15 cellular contexts compared by ENCODE assay signal in the genomic region with DNA sequence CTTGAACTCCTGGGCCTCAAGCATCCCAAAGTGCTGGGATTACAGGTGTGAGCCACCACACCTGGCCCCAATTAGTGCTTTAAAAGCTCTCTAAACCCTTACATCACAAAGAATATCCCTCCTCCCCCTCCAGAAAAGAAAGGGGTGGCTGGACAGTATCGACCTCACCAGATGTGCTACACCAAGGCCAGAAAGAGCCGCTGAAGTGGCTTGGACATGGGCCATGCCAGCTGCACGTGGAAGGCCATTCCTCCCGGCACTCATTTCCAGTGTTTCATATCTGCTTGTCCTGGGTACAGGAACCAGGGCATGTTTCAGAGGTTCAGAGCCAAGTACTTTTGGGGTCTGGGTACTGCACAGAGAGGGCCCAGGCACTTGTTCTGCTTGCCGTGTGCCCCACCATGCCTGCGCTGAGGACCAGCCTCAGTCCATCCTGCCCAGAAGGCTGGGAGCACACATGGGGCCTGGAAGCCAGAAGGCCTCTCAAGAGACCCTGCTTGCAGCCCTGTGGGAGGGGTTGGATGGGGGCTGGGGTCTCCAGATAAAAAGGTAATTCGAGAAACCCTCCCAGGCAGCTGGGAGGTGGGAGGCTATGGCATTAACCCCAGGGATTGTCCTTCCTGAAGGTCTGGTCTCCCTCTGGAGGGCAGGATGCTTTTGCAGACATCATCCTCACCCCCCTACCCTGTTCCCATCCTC. TPM values are rescaled to one million over a fixed set of nuclear protein-coding genes. Genes with fewer than 3 reads are reported as not detected.
DNase-seq lines count a peak whose midpoint lies in the region; ATAC-seq, FAIRE-seq and TF ChIP-seq lines count a peak whose summit lies in the region.
"Had no signal": no experiment of that assay in that cellular context is flagged by ENCODE, and none has a peak within 500 bp of the region (broad histone marks: within the 10 kb centered on the region; RNA-seq: fewer than 3 reads in every experiment).

No MANE protein-coding gene starts in this region.

- no peak overlapping the region for H2BK120ac ChIP-seq in H1 (replicated peaks; ENCODE audit: low read depth, low read length)

- H2BK20ac ChIP-seq in H1 (ENCODE audit: low read length), result no peak overlapping the region

- no peak overlapping the region for H3K9ac ChIP-seq in H1 (replicated peaks in 1 of 4; ENCODE audit: extremely low read depth in 1 of 4, low read depth in 3 of 4, low read length in 3 of 4)

- H3K27me3 ChIP-seq in H1 (replicated peaks in 1 of 4; ENCODE audit: control insufficient read depth in 3 of 4, extremely low read depth in 1 of 4, insufficient read depth in 3 of 4, low read length in 3 of 4), result no peaks in the 10 kb centered on the region
- H3K27me3 ChIP-seq: MG63, SJSA1 had no signal

- H3K79me1 ChIP-seq in H1 (ENCODE audit: low read depth, low read length), result peaks cover 5% of the 10 kb centered on the region

- TF ChIP-seq CTCF in H1 (IDR thresholded peaks at IDR 0.05; ENCODE audit: control extremely low read depth in 1 of 3, insufficient read depth in 1 of 3, low read depth in 1 of 3, low read length in 3 of 3), result no peak

- no peak for ATAC-seq in activated naive CD8-positive, alpha-beta T cell treated with anti-CD3 and anti-CD28 coated beads, Interleukin-2, amount 10 ng/mL, durations not matched to agents 7 days and 5 days (ENCODE audit: low read depth)
- no peak for ATAC-seq in activated naive CD8-positive, alpha-beta T cell treated with anti-CD3 and anti-CD28 coated beads, Interleukin-2, amount 50 U/mL, for 24 hours
- ATAC-seq in SK-N-SH treated with all-trans-retinoic acid at 6 μM for 48 hours, result no peak
- no peak for ATAC-seq in GM21737 (IDR thresholded peaks at IDR 0.05; ENCODE audit: unreplicated experiment)
- ATAC-seq: A549 had no signal

- H3K27ac Mint-ChIP-seq in activated naive CD8-positive, alpha-beta T cell treated with anti-CD3 and anti-CD28 coated beads, Interleukin-2, amount 10 ng/mL, durations not matched to agents 7 days and 5 days, result peak overlapping the region; percentile 68
- no peak overlapping the region for H3K27ac Mint-ChIP-seq in activated naive CD8-positive, alpha-beta T cell treated with anti-CD3 and anti-CD28 coated beads, Interleukin-2, amount 50 U/mL, for 24 hours
- H3K27ac Mint-ChIP-seq: CD4-positive, CD25-positive, alpha-beta regulatory T cell had no signal

- TF ChIP-seq EP300 in H1 (IDR thresholded peaks at IDR 0.05; ENCODE audit: borderline replicate concordance in 1 of 2, low read depth in 2 of 2, low read length in 2 of 2), result no peak

- peaks cover 9 to 18% of the 10 kb centered on the region in 2 experiments for H3K79me2 ChIP-seq in H1 (ENCODE audit: control insufficient read depth in 1 of 2, insufficient read depth in 2 of 2, low read length in 2 of 2)

- no peak overlapping the region for H3K4me2 ChIP-seq in H1 (ENCODE audit: insufficient read depth in 1 of 2, low read depth in 2 of 2, low read length in 2 of 2)
- H3K4me2 ChIP-seq: A549 had no signal

- no peak for TF ChIP-seq POLR2A in H1 (IDR thresholded peaks at IDR 0.05; ENCODE audit: control extremely low read depth in 1 of 2, low read depth in 2 of 2, low read length in 2 of 2)

- H3K4me3 Mint-ChIP-seq in activated naive CD8-positive, alpha-beta T cell treated with anti-CD3 and anti-CD28 coated beads, Interleukin-2, amount 10 ng/mL, durations not matched to agents 7 days and 5 days, result no peak overlapping the region
- H3K4me3 Mint-ChIP-seq in activated naive CD8-positive, alpha-beta T cell treated with anti-CD3 and anti-CD28 coated beads, Interleukin-2, amount 50 U/mL, for 24 hours, result no peak overlapping the region

- peaks cover 0 to 7% (median 3%) of the 10 kb centered on the region in 4 experiments; a peak in 6 of 7 replicates for H3K4me1 ChIP-seq in H1 (replicated peaks in 1 of 4; ENCODE audit: control insufficient read depth in 3 of 4, insufficient read depth in 4 of 4, low read length in 3 of 4)

- peaks cover 8% of the 10 kb centered on the region for H3K36me3 Mint-ChIP-seq in activated naive CD8-positive, alpha-beta T cell treated with anti-CD3 and anti-CD28 coated beads, Interleukin-2, amount 10 ng/mL, durations not matched to agents 7 days and 5 days
- H3K36me3 Mint-ChIP-seq in activated naive CD8-positive, alpha-beta T cell treated with anti-CD3 and anti-CD28 coated beads, Interleukin-2, amount 50 U/mL, for 24 hours (ENCODE audit: low read depth), result peaks cover 15% of the 10 kb centered on the region

- H2BK5ac ChIP-seq in H1 (ENCODE audit: low read depth, low read length), result no peak overlapping the region; the same call in 1 of the 2 replicates

- no peak overlapping the region for H3K4ac ChIP-seq in H1 (replicated peaks; ENCODE audit: insufficient read length, low read depth, low read length)

- H3K14ac ChIP-seq in H1 (ENCODE audit: insufficient read length), result no peak overlapping the region

- peaks cover 28% of the 10 kb centered on the region for H3K4me1 Mint-ChIP-seq in activated naive CD8-positive, alpha-beta T cell treated with anti-CD3 and anti-CD28 coated beads, Interleukin-2, amount 10 ng/mL, durations not matched to agents 7 days and 5 days
- H3K4me1 Mint-ChIP-seq in activated naive CD8-positive, alpha-beta T cell treated with anti-CD3 and anti-CD28 coated beads, Interleukin-2, amount 50 U/mL, for 24 hours, result peaks cover 24% of the 10 kb centered on the region

- CTCF ChIA-PET in H1 (lab: Charles Lee; ENCODE audit: partially characterized antibody), result interaction anchor here (1.3 kb wide), 1 partner anchor 90 kb away, joined by 3 read pairs; no protein-coding TSS in a partner anchor

- no peak overlapping the region for H3K18ac ChIP-seq in H1 (ENCODE audit: extremely low read depth, low read length)

- H3K56ac ChIP-seq in H1 (replicated peaks; ENCODE audit: insufficient read length, low read depth, low read length), result no peak overlapping the region

- no peak overlapping the region for H2AK5ac ChIP-seq in H1 (ENCODE audit: low read depth, low read length)

- H3K27ac ChIP-seq in H1 (ENCODE audit: low read depth, low read length), result no peak overlapping the region
- H3K27ac ChIP-seq: A549, SJSA1 had no signal

- H3K27me3 Mint-ChIP-seq in activated naive CD8-positive, alpha-beta T cell treated with anti-CD3 and anti-CD28 coated beads, Interleukin-2, amount 10 ng/mL, durations not matched to agents 7 days and 5 days, result peaks cover 3% of the 10 kb centered on the region
- no peaks in the 10 kb centered on the region for H3K27me3 Mint-ChIP-seq in activated naive CD8-positive, alpha-beta T cell treated with anti-CD3 and anti-CD28 coated beads, Interleukin-2, amount 50 U/mL, for 24 hours

- no peak for TF ChIP-seq RAD21 in H1 (IDR thresholded peaks at IDR 0.05 in 1 of 2, conservative IDR thresholded peaks at IDR 0.05 in 1 of 2; ENCODE audit: low read depth in 2 of 2, low read length in 2 of 2)

- WGBS in H1 (ENCODE audit: extremely low coverage in 1 of 2, insufficient coverage in 1 of 2, insufficient read length in 1 of 2, insufficient replicate concordance in 2 of 2, low coverage in 1 of 2, low lambda C conversion rate in 2 of 2, missing lambda C conversion rate in 1 of 2), 2 experiments, result 93% methylated on average over 7 of the region's 7 CpGs; no CpG with 5 or more reads in 1 of the 2 experiments

- H3K9me3 Mint-ChIP-seq in activated naive CD8-positive, alpha-beta T cell treated with anti-CD3 and anti-CD28 coated beads, Interleukin-2, amount 10 ng/mL, durations not matched to agents 7 days and 5 days, result no peaks in the 10 kb centered on the region
- no peaks in the 10 kb centered on the region for H3K9me3 Mint-ChIP-seq in activated naive CD8-positive, alpha-beta T cell treated with anti-CD3 and anti-CD28 coated beads, Interleukin-2, amount 50 U/mL, for 24 hours

- peaks cover under 1 to 2% of the 10 kb centered on the region in 2 experiments for H4K20me1 ChIP-seq in H1 (replicated peaks in 1 of 2; ENCODE audit: control insufficient read depth in 1 of 2, insufficient read depth in 2 of 2, low read length in 2 of 2)

- FAIRE-seq in H1 (lab: Jason Lieb, UNC), result no peak
- FAIRE-seq: A549, H54 had no signal

- H4K5ac ChIP-seq in H1 (ENCODE audit: insufficient read length, low read depth, low read length), result no peak overlapping the region

- no peak overlapping the region for H2BK12ac ChIP-seq in H1 (ENCODE audit: low read depth, low read length)

- no peak overlapping the region for H3K23ac ChIP-seq in H1 (ENCODE audit: insufficient read length)

- DNase-seq in activated naive CD8-positive, alpha-beta T cell treated with anti-CD3 and anti-CD28 coated beads, Interleukin-2, amount 10 ng/mL, durations not matched to agents 7 days and 5 days, result no peak
- no peak for DNase-seq in activated naive CD8-positive, alpha-beta T cell treated with anti-CD3 and anti-CD28 coated beads, Interleukin-2, amount 50 U/mL, for 24 hours
- peak; percentile 85 for DNase-seq in NCI-H2196 treated with DMSO at 0.1 percent for 48 hours (lab: John Stamatoyannopoulos, UW; ENCODE audit: unreplicated experiment)
- DNase-seq in H1 (ENCODE audit: low read depth in 1 of 2, low spot score in 2 of 2), result no peak
- no peak for DNase-seq in NCI-H446 (lab: John Stamatoyannopoulos, UW)
- DNase-seq: CD4-positive, CD25-positive, alpha-beta regulatory T cell; MG63; NCI-H1417 treated with DMSO at 0.1 percent for 48 hours had no signal

- no peak overlapping the region for H2BK15ac ChIP-seq in H1 (ENCODE audit: low read length)

- H3K36me3 ChIP-seq in H1 (ENCODE audit: control insufficient read depth in 2 of 4, insufficient read depth in 4 of 4, low read length in 3 of 4), result peaks cover 0 to 6% (median 0%) of the 10 kb centered on the region in 4 experiments; a peak in 1 of 8 replicates

- POLR2A ChIA-PET in activated naive CD8-positive, alpha-beta T cell treated with anti-CD3 and anti-CD28 coated beads, Interleukin-2, amount 10 ng/mL, durations not matched to agents 7 days and 5 days (lab: Charles Lee), result no interaction called here
- POLR2A ChIA-PET in H1 (lab: Charles Lee; ENCODE audit: partially characterized antibody), result interaction anchor here (1.2 to 8.3 kb wide), 3 partner anchors 10 to 29 kb away, joined by 3 to 96 read pairs (median 4); partner anchors contain the start of gene ELOB

- no peak overlapping the region for H4K91ac ChIP-seq in H1 (replicated peaks; ENCODE audit: insufficient read length, low read length)

- no peaks in the 10 kb centered on the region for H3K9me3 ChIP-seq in H1 (ENCODE audit: insufficient read depth in 2 of 2, low read depth in 1 of 2, low read length in 1 of 2)
- H3K9me3 ChIP-seq: MG63, SJSA1 had no signal

- H3K23me2 ChIP-seq in H1 (ENCODE audit: low read depth, low read length), result peaks cover 4% of the 10 kb centered on the region; the same call in 1 of the 2 replicates

- 0 out of 2 replicates have a peak overlapping the region, but pooled peaks have one; percentile 35 for H4K8ac ChIP-seq in H1 (ENCODE audit: extremely low read depth, insufficient read depth, low read length)

- no peak overlapping the region for H2AFZ ChIP-seq in H1 (ENCODE audit: low read length)

- no peak overlapping the region for H3K4me3 ChIP-seq in H1 (ENCODE audit: extremely low read depth in 1 of 4, insufficient read depth in 2 of 4, low read depth in 3 of 4, low read length in 4 of 4)
- H3K4me3 ChIP-seq: A549, MG63, SJSA1 had no signal

RNA-seq across cellular contexts. Expression of gene SRRM2, which starts 3.5 kb away (rescaled TPM):
- total RNA-seq in activated naive CD8-positive, alpha-beta T cell treated with anti-CD3 and anti-CD28 coated beads, Interleukin-2, amount 10 ng/mL, durations not matched to agents 7 days and 5 days, result 100 to 1,000 TPM; 740 to 773 TPM
- 563 and 579 TPM in 2 replicates for total RNA-seq in H1 (2021; fragmentation: NEBNext Ultra II Directional; extraction: Animal tissue kit (Norgen Biotek cat#: 25700))
- polyA plus RNA-seq in H1 (2011; rRNA removed), result 300 and 654 TPM in 2 replicates
- 295 TPM for polyA plus RNA-seq in H1 (2011; cell fraction: cytosol; rRNA removed)
- polyA plus RNA-seq in H1 (2011; cell fraction: nucleus; rRNA removed), result 2,432 TPM
- polyA plus RNA-seq in H1 (2012, experiment 1 of 2), result 719 to 870 TPM (median 834 TPM) in 4 replicates
- 118 TPM for polyA plus RNA-seq in H1 (2012, experiment 2 of 2)
- polyA plus RNA-seq in H1 (2013, experiment 1 of 2), result 837 TPM
- polyA plus RNA-seq in H1 (2013, experiment 2 of 2), result 754 TPM
- 129 and 194 TPM in 2 replicates for polyA minus RNA-seq in H1 (2011; rRNA and poly(A)+ RNA removed)
- polyA minus RNA-seq in H1 (2011; cell fraction: cytosol; rRNA and poly(A)+ RNA removed), result 277 TPM
- polyA minus RNA-seq in H1 (2011; cell fraction: nucleus; rRNA and poly(A)+ RNA removed), result 360 TPM

RNA-seq across cellular contexts. Expression of gene ELOB, which starts 28.2 kb away (rescaled TPM):
- total RNA-seq in activated naive CD8-positive, alpha-beta T cell treated with anti-CD3 and anti-CD28 coated beads, Interleukin-2, amount 10 ng/mL, durations not matched to agents 7 days and 5 days, result 100 to 1,000 TPM; 205 to 210 TPM
- 237 and 248 TPM in 2 replicates for total RNA-seq in H1 (2021; fragmentation: NEBNext Ultra II Directional; extraction: Animal tissue kit (Norgen Biotek cat#: 25700))
- polyA plus RNA-seq in H1 (2011; rRNA removed), result 1,357 and 1,702 TPM in 2 replicates
- 705 TPM for polyA plus RNA-seq in H1 (2011; cell fraction: cytosol; rRNA removed)
- 474 TPM for polyA plus RNA-seq in H1 (2011; cell fraction: nucleus; rRNA removed)
- 292 to 520 TPM (median 401 TPM) in 4 replicates for polyA plus RNA-seq in H1 (2012, experiment 1 of 2)
- polyA plus RNA-seq in H1 (2012, experiment 2 of 2), result 2,300 TPM
- polyA plus RNA-seq in H1 (2013, experiment 1 of 2), result 136 TPM
- 134 TPM for polyA plus RNA-seq in H1 (2013, experiment 2 of 2)
- 86.0 and 133 TPM in 2 replicates for polyA minus RNA-seq in H1 (2011; rRNA and poly(A)+ RNA removed)
- polyA minus RNA-seq in H1 (2011; cell fraction: cytosol; rRNA and poly(A)+ RNA removed), result 98.0 TPM
- 84.9 TPM for polyA minus RNA-seq in H1 (2011; cell fraction: nucleus; rRNA and poly(A)+ RNA removed)

RNA-seq across cellular contexts. Expression of gene PRSS27, which starts 28.9 kb away (rescaled TPM):
- 1 to 10 TPM; 1.9 to 2.2 TPM for total RNA-seq in activated naive CD8-positive, alpha-beta T cell treated with anti-CD3 and anti-CD28 coated beads, Interleukin-2, amount 10 ng/mL, durations not matched to agents 7 days and 5 days
- 1.3 and 2.2 TPM in 2 replicates for total RNA-seq in H1 (2021; fragmentation: NEBNext Ultra II Directional; extraction: Animal tissue kit (Norgen Biotek cat#: 25700))
- 7.5 and 10.5 TPM in 2 replicates for polyA plus RNA-seq in H1 (2011; rRNA removed)
- polyA plus RNA-seq in H1 (2011; cell fraction: cytosol; rRNA removed), result 9.6 TPM
- polyA plus RNA-seq in H1 (2011; cell fraction: nucleus; rRNA removed), result 9.4 TPM
- polyA plus RNA-seq in H1 (2012, experiment 1 of 2), result 2.8 to 4.0 TPM (median 3.3 TPM) in 4 replicates
- 1.9 TPM for polyA plus RNA-seq in H1 (2012, experiment 2 of 2)
- polyA plus RNA-seq in H1 (2013, experiment 1 of 2), result 2.7 TPM
- polyA plus RNA-seq in H1 (2013, experiment 2 of 2), result 2.2 TPM
- polyA minus RNA-seq in H1 (2011; rRNA and poly(A)+ RNA removed), result 0.95 and 1.1 TPM in 2 replicates
- polyA minus RNA-seq in H1 (2011; cell fraction: cytosol; rRNA and poly(A)+ RNA removed), result 2.5 TPM
- polyA minus RNA-seq in H1 (2011; cell fraction: nucleus; rRNA and poly(A)+ RNA removed), result 3.3 TPM
- total RNA-seq: Daoy had no signal

RNA-seq across cellular contexts. Expression of gene PRSS33, which starts 38.5 kb away (rescaled TPM):
- total RNA-seq in activated naive CD8-positive, alpha-beta T cell treated with anti-CD3 and anti-CD28 coated beads, Interleukin-2, amount 10 ng/mL, durations not matched to agents 7 days and 5 days, result under 1 TPM; 0.17 to 0.36 TPM
- total RNA-seq in H1 (2021; fragmentation: NEBNext Ultra II Directional; extraction: Animal tissue kit (Norgen Biotek cat#: 25700)), result not detected in 2 replicates
- 0.09 and 0.17 TPM in 2 replicates for polyA plus RNA-seq in H1 (2011; rRNA removed)
- 0.16 TPM for polyA plus RNA-seq in H1 (2011; cell fraction: cytosol; rRNA removed)
- polyA plus RNA-seq in H1 (2011; cell fraction: nucleus; rRNA removed), result 0.37 TPM
- polyA plus RNA-seq in H1 (2012, experiment 1 of 2), result not detected in 4 replicates
- polyA plus RNA-seq in H1 (2012, experiment 2 of 2), result 0.13 TPM
- 0.12 TPM for polyA plus RNA-seq in H1 (2013, experiment 1 of 2)
- polyA plus RNA-seq in H1 (2013, experiment 2 of 2), result 0.02 TPM
- polyA minus RNA-seq in H1 (2011; rRNA and poly(A)+ RNA removed), result not detected in 2 replicates
- not detected for polyA minus RNA-seq in H1 (2011; cell fraction: cytosol; rRNA and poly(A)+ RNA removed)
- not detected for polyA minus RNA-seq in H1 (2011; cell fraction: nucleus; rRNA and poly(A)+ RNA removed)
- total RNA-seq: CD4-positive, CD25-positive, alpha-beta regulatory T cell; Daoy; NCI-H460; SJSA1 had no signal
- polyA plus RNA-seq: CD4-positive, CD25-positive, alpha-beta regulatory T cell had no signal

RNA-seq across cellular contexts. Expression of gene PRSS41, which starts 49.4 kb away (rescaled TPM):
- total RNA-seq in activated naive CD8-positive, alpha-beta T cell treated with anti-CD3 and anti-CD28 coated beads, Interleukin-2, amount 10 ng/mL, durations not matched to agents 7 days and 5 days, result not detected
- total RNA-seq in H1 (2021; fragmentation: NEBNext Ultra II Directional; extraction: Animal tissue kit (Norgen Biotek cat#: 25700)), result not detected in 2 replicates
- not detected in 2 replicates for polyA plus RNA-seq in H1 (2011; rRNA removed)
- polyA plus RNA-seq in H1 (2011; cell fraction: cytosol; rRNA removed), result not detected
- 0.10 TPM for polyA plus RNA-seq in H1 (2011; cell fraction: nucleus; rRNA removed)
- not detected in 4 replicates for polyA plus RNA-seq in H1 (2012, experiment 1 of 2)
- not detected for polyA plus RNA-seq in H1 (2012, experiment 2 of 2)
- polyA plus RNA-seq in H1 (2013, experiment 1 of 2), result not detected
- polyA plus RNA-seq in H1 (2013, experiment 2 of 2), result not detected
- not detected in 2 replicates for polyA minus RNA-seq in H1 (2011; rRNA and poly(A)+ RNA removed)
- not detected for polyA minus RNA-seq in H1 (2011; cell fraction: cytosol; rRNA and poly(A)+ RNA removed)
- not detected for polyA minus RNA-seq in H1 (2011; cell fraction: nucleus; rRNA and poly(A)+ RNA removed)
- total RNA-seq: CD4-positive, CD25-positive, alpha-beta regulatory T cell; Daoy; NCI-H460; SJSA1 had no signal
- polyA plus RNA-seq: A549; CD4-positive, CD25-positive, alpha-beta regulatory T cell had no signal
